ENCODE assay signal across 10 cellular contexts in the genomic region with DNA sequence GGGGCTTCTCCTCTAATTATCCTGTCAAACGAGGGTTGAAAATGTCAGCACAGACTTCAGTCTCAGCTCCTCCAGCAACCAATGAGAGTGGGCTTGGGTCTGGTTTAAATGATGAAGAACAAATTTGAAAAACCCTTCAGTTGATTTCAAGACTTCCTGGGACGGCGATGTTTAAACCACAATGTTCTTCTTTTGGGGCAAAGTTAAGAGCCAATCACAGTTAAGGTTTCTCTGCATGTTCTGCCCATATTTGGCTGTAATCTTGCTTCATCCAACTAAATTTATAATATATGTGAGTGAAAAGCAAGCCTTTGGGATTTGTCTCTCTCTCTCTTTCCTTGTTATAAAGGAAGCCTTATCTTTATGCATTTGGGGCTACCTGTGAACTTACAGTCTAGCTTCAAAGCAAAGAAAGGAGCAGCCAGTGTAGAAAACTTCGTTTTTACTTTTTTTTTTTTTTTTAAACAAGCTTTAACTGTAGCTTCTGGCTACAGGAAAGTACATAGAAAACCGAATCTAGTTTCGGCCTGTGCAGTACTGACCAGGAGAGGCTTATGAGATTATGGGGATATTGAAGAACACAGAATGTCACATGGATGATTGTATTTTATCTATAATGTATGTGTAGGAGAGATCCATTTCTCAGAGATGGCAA. TPM values are rescaled to one million over a fixed set of nuclear protein-coding genes. Genes with fewer than 3 reads are reported as not detected.
DNase-seq lines count a peak whose midpoint lies in the region; ATAC-seq and TF ChIP-seq lines count a peak whose summit lies in the region.
"Had no signal": no experiment of that assay in that cellular context is flagged by ENCODE, and none has a peak within 500 bp of the region (broad histone marks: within the 10 kb centered on the region; RNA-seq: fewer than 3 reads in every experiment).

No MANE protein-coding gene starts in this region.

- H3K4me1 ChIP-seq in GM23338 (ENCODE audit: insufficient read depth), result no peaks in the 10 kb centered on the region

- peak overlapping the region; percentile 94 to 95 for H3K27ac Mint-ChIP-seq in stimulated activated naive CD8-positive, alpha-beta T cell treated with anti-CD3 and anti-CD28 coated beads, Interleukin-15, amount 100 ng/mL, for 72 hours
- no peak overlapping the region for H3K27ac Mint-ChIP-seq in GM23338

- peak; percentile 21 for DNase-seq in NK-92 treated with Interleukin-12 subunit alpha and Interleukin-12 subunit beta, amount 100 ng/mL, for 24 hours (lab: John Stamatoyannopoulos, UW)
- DNase-seq in NK-92 (lab: John Stamatoyannopoulos, UW; ENCODE audit: unreplicated experiment) (no peak), fibroblast of villous mesenchyme (ENCODE audit: low read depth) (peak; percentile 70), omental fat pad (ENCODE audit: low spot score) (no peak), GM23338 (ENCODE audit: low spot score) (no peak)
- DNase-seq in stimulated activated naive CD8-positive, alpha-beta T cell treated with anti-CD3 and anti-CD28 coated beads, Interleukin-15, amount 100 ng/mL, for 72 hours, result peak in 1 of 2 donors; percentile 54

- peak overlapping the region; percentile 72 for H3K9ac ChIP-seq in SU-DHL-6 (ENCODE audit: low read length)

- H3K9me2 ChIP-seq in SU-DHL-6 (replicated peaks; ENCODE audit: insufficient read depth, low read length) (no peaks in the 10 kb centered on the region), GM23338 (ENCODE audit: insufficient read depth) (no peaks in the 10 kb centered on the region)

- peak overlapping the region; percentile 39 to 51 for H3K4me3 Mint-ChIP-seq in stimulated activated naive CD8-positive, alpha-beta T cell treated with anti-CD3 and anti-CD28 coated beads, Interleukin-15, amount 100 ng/mL, for 72 hours
- no peak overlapping the region for H3K4me3 Mint-ChIP-seq in GM23338

- H3K27me3 Mint-ChIP-seq in stimulated activated naive CD8-positive, alpha-beta T cell treated with anti-CD3 and anti-CD28 coated beads, Interleukin-15, amount 100 ng/mL, for 72 hours, result no peaks in the 10 kb centered on the region
- peaks cover 3% of the 10 kb centered on the region for H3K27me3 Mint-ChIP-seq in GM23338 (ENCODE audit: insufficient read depth, low read depth, poor library complexity)

- no peaks in the 10 kb centered on the region for H3K27me3 ChIP-seq in SU-DHL-6 (ENCODE audit: low read length)
- no peaks in the 10 kb centered on the region for H3K27me3 ChIP-seq in GM23338 (ENCODE audit: insufficient read depth)

- H3K4me3 ChIP-seq in SU-DHL-6 (ENCODE audit: insufficient read depth, low read length, poor library complexity, severe bottlenecking) (peak overlapping the region; percentile 2), fibroblast of villous mesenchyme (ENCODE audit: low read depth, low read length) (no peak overlapping the region), GM23338 (no peak overlapping the region)

- TF ChIP-seq CTCF in SU-DHL-6 (IDR thresholded peaks at IDR 0.05; ENCODE audit: insufficient read depth, low read length, poor library complexity, severe bottlenecking), result no peak
- TF ChIP-seq CTCF in fibroblast of villous mesenchyme (IDR thresholded peaks at IDR 0.05; ENCODE audit: insufficient read depth, low read depth, low read length), result no peak
- TF ChIP-seq CTCF in omental fat pad (IDR thresholded peaks at IDR 0.05), result no peak
- no peak for TF ChIP-seq CTCF in GM23338 (conservative IDR thresholded peaks at IDR 0.05; ENCODE audit: low read depth in 2 of 2)

- H3K4me1 Mint-ChIP-seq in stimulated activated naive CD8-positive, alpha-beta T cell treated with anti-CD3 and anti-CD28 coated beads, Interleukin-15, amount 100 ng/mL, for 72 hours, result peaks cover 86% of the 10 kb centered on the region
- H3K4me1 Mint-ChIP-seq in GM23338, result no peaks in the 10 kb centered on the region

- H4K20me1 ChIP-seq in SU-DHL-6 (ENCODE audit: low read depth, low read length), result no peaks in the 10 kb centered on the region
- no peaks in the 10 kb centered on the region for H4K20me1 ChIP-seq in GM23338 (replicated peaks; ENCODE audit: insufficient read depth)

- H3F3A ChIP-seq in SU-DHL-6 (ENCODE audit: insufficient read depth) (peaks cover 59% of the 10 kb centered on the region), GM23338 (replicated peaks; ENCODE audit: low read depth) (no peaks in the 10 kb centered on the region)

- peak; percentile 15 for ATAC-seq in stimulated activated naive CD8-positive, alpha-beta T cell treated with anti-CD3 and anti-CD28 coated beads, Interleukin-15, amount 100 ng/mL, for 72 hours
- ATAC-seq in GM19328 (IDR thresholded peaks at IDR 0.05; ENCODE audit: unreplicated experiment) (no peak), omental fat pad (ENCODE audit: low FRiP score) (no peak), GM23338 (no peak)

- no peaks in the 10 kb centered on the region for H3K9me3 Mint-ChIP-seq in stimulated activated naive CD8-positive, alpha-beta T cell treated with anti-CD3 and anti-CD28 coated beads, Interleukin-15, amount 100 ng/mL, for 72 hours
- H3K9me3 Mint-ChIP-seq in GM23338, result peaks cover 2% of the 10 kb centered on the region; the same call in 2 of the 3 replicates

- H3K27ac ChIP-seq in SU-DHL-6 (ENCODE audit: low read depth, low read length) (peak overlapping the region; percentile 99), GM23338 (ENCODE audit: low read depth) (no peak overlapping the region)
- H3K27ac ChIP-seq: 22Rv1 had no signal

- H3K9me3 ChIP-seq in SU-DHL-6 (ENCODE audit: insufficient read depth, low read length), result no peaks in the 10 kb centered on the region

- no peak overlapping the region for H2AFZ ChIP-seq in SU-DHL-6 (ENCODE audit: low read depth, low read length, severe bottlenecking)
- no peak overlapping the region for H2AFZ ChIP-seq in GM23338

- H3K79me2 ChIP-seq in SU-DHL-6 (ENCODE audit: insufficient read depth, low read length), result 0 out of 2 replicates have a peak, but pooled peaks cover 3% of the 10 kb centered on the region
- H3K79me2 ChIP-seq in GM23338 (replicated peaks; ENCODE audit: insufficient read depth), result no peaks in the 10 kb centered on the region

- H3K36me3 ChIP-seq in SU-DHL-6 (ENCODE audit: low read length) (no peaks in the 10 kb centered on the region), GM23338 (ENCODE audit: insufficient read depth) (no peaks in the 10 kb centered on the region)

- H3K4me2 ChIP-seq in SU-DHL-6 (ENCODE audit: low read depth, low read length, poor library complexity, severe bottlenecking), result peak overlapping the region; percentile 76
- H3K4me2 ChIP-seq in GM23338, result no peak overlapping the region

- H3K36me3 Mint-ChIP-seq in GM23338 (ENCODE audit: low read depth), result no peaks in the 10 kb centered on the region

TF ChIP-seq in GM23338, 12 proteins besides CTCF, POLR2A, EP300 and RAD21 (continues in another document):
- no peak for TF ChIP-seq CREB1 (CRISPR knock-in tag; IDR thresholded peaks at IDR 0.05; ENCODE audit: low read depth)

RNA-seq across cellular contexts. Expression of a gene that starts 46.8 kb away (rescaled TPM):
- total RNA-seq in fibroblast of villous mesenchyme (under 0.01 TPM in 2 replicates), omental fat pad (not detected)
- total RNA-seq in GM23338 (2014; rRNA removed; shearing (Covaris generic)), result not detected in 2 replicates
- 0.08 and 0.19 TPM in 2 replicates for polyA plus RNA-seq in GM23338 (2016; fragmentation: Nextera tagmentation; extraction: Ambion mirVana)
- total RNA-seq: pulmonary artery endothelial cell had no signal

Comparison
In these comparisons a context has a peak if more than half of its experiments do, and no peak if none do; other contexts are left out.
1. DNase-seq: peak in NK-92 treated with Interleukin-12 subunit alpha and Interleukin-12 subunit beta, amount 100 ng/mL, for 24 hours (single experiment) and fibroblast of villous mesenchyme (single experiment); none in NK-92 (single experiment), omental fat pad (single experiment) and GM23338 (single experiment).